In the genomic region with DNA sequence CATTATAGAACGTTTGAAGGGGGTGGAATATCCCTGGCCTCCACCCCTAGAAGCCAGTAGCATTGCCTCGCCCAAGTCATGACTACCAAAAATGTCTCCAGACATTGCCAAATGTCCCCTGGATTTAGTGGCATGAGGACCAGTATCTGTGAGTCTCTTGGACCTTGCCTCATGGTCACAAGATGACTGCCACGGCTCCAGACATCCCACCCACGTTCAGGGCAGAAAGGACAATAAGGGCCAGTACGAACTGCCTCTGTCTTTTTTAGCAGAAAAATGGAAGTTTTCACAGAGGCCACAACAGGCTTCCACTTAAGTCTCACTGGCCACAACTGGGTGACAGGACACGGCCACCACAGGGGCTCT, we compare ENCODE assay signal across 13 cellular contexts. TPM values are rescaled to one million over a fixed set of nuclear protein-coding genes. Genes with fewer than 3 reads are reported as not detected.
DNase-seq lines count a peak whose midpoint lies in the region; ATAC-seq and FAIRE-seq lines count a peak whose summit lies in the region.
"Had no signal": no experiment of that assay in that cellular context is flagged by ENCODE, and none has a peak within 500 bp of the region (broad histone marks: within the 10 kb centered on the region; RNA-seq: fewer than 3 reads in every experiment).

No MANE protein-coding gene starts in this region.

- H3K9ac ChIP-seq in stomach smooth muscle (ENCODE audit: low read length in 2 of 2), result peak overlapping the region in 1 of 2 donors; percentile 29

- DNase-seq in activated T-cell treated with anti-CD3 and anti-CD28 coated beads, Interleukin-2, amount 50 U/mL, for 72 hours, result no peak
- DNase-seq in activated T-cell treated with anti-CD3 and anti-CD28 coated beads, Interleukin-2, amount 50 U/mL, for 1 hour, result no peak
- DNase-seq in activated CD8-positive, alpha-beta T cell treated with anti-CD3 and anti-CD28 coated beads, Interleukin-2, amount 10 ng/mL, durations not matched to agents 7 days and 5 days, result no peak
- DNase-seq in immature natural killer cell, result no peak
- no peak for DNase-seq in frontal cortex (ENCODE audit: low spot score in 2 of 2)
- DNase-seq: anterior cingulate cortex, hippocampal formation, NCI-H2081 treated with DMSO at 0.1 percent for 48 hours, trophoblast cell had no signal

- ATAC-seq in activated T-cell treated with anti-CD3 and anti-CD28 coated beads, Interleukin-2, amount 50 U/mL, for 72 hours (replicated peaks in 1 of 2), result no peak
- ATAC-seq in activated CD8-positive, alpha-beta T cell treated with anti-CD3 and anti-CD28 coated beads, Interleukin-2, amount 10 ng/mL, durations not matched to agents 7 days and 5 days, result no peak
- no peak for ATAC-seq in GM19397 (IDR thresholded peaks at IDR 0.05; ENCODE audit: unreplicated experiment)
- no peak for ATAC-seq in HG03521 (IDR thresholded peaks at IDR 0.05; ENCODE audit: unreplicated experiment)

- POLR2A ChIA-PET in activated CD8-positive, alpha-beta T cell treated with anti-CD3 and anti-CD28 coated beads, Interleukin-2, amount 10 ng/mL, durations not matched to agents 7 days and 5 days (lab: Charles Lee), result interaction anchor here (1.2 kb wide), 1 partner anchor 45 kb away, joined by 3 read pairs; no protein-coding TSS in a partner anchor

- peak overlapping the region in 1 of 2 donors; percentile 63 for H3K4me3 ChIP-seq in stomach smooth muscle (ENCODE audit: low read length in 2 of 2)

- H3K4me1 Mint-ChIP-seq in activated T-cell treated with anti-CD3 and anti-CD28 coated beads, Interleukin-2, amount 50 U/mL, for 72 hours (ENCODE audit: low read depth), result peaks cover 85% of the 10 kb centered on the region
- peaks cover 85% of the 10 kb centered on the region for H3K4me1 Mint-ChIP-seq in activated CD8-positive, alpha-beta T cell treated with anti-CD3 and anti-CD28 coated beads, Interleukin-2, amount 10 ng/mL, durations not matched to agents 7 days and 5 days (ENCODE audit: low read depth)
- peaks cover 87 to 88% of the 10 kb centered on the region in 2 donors for H3K4me1 Mint-ChIP-seq in immature natural killer cell

- H3K9me3 ChIP-seq in stomach smooth muscle (ENCODE audit: control insufficient read depth in 2 of 2, low read length in 2 of 2), result no peaks in the 10 kb centered on the region

- H3K27me3 ChIP-seq in stomach smooth muscle (ENCODE audit: control insufficient read depth in 1 of 2, insufficient read depth in 2 of 2, low read length in 2 of 2), result no peaks in the 10 kb centered on the region

- peak overlapping the region; percentile 89 for H3K27ac ChIP-seq in stomach smooth muscle (ENCODE audit: low read length)

- peaks cover 27 to 29% of the 10 kb centered on the region in 2 donors for H3K36me3 ChIP-seq in stomach smooth muscle (ENCODE audit: control insufficient read depth in 2 of 2, insufficient read depth in 2 of 2, low read length in 2 of 2)

- H3K4me3 Mint-ChIP-seq in activated T-cell treated with anti-CD3 and anti-CD28 coated beads, Interleukin-2, amount 50 U/mL, for 72 hours, result peak overlapping the region; percentile 81 to 95
- no peak overlapping the region for H3K4me3 Mint-ChIP-seq in activated CD8-positive, alpha-beta T cell treated with anti-CD3 and anti-CD28 coated beads, Interleukin-2, amount 10 ng/mL, durations not matched to agents 7 days and 5 days
- peak overlapping the region; percentile 53 to 88 (median 80) for H3K4me3 Mint-ChIP-seq in immature natural killer cell

- H3K27ac Mint-ChIP-seq in activated T-cell treated with anti-CD3 and anti-CD28 coated beads, Interleukin-2, amount 50 U/mL, for 72 hours, result peak overlapping the region; percentile 64
- H3K27ac Mint-ChIP-seq in activated CD8-positive, alpha-beta T cell treated with anti-CD3 and anti-CD28 coated beads, Interleukin-2, amount 10 ng/mL, durations not matched to agents 7 days and 5 days, result peak overlapping the region; percentile 94
- H3K27ac Mint-ChIP-seq in immature natural killer cell, result peak overlapping the region; percentile 97 to 99 (median 99)
- H3K27ac Mint-ChIP-seq: progenitor cell of endocrine pancreas had no signal

- H3K27me3 Mint-ChIP-seq in activated T-cell treated with anti-CD3 and anti-CD28 coated beads, Interleukin-2, amount 50 U/mL, for 72 hours (ENCODE audit: low read depth), result no peaks in the 10 kb centered on the region
- H3K27me3 Mint-ChIP-seq in activated CD8-positive, alpha-beta T cell treated with anti-CD3 and anti-CD28 coated beads, Interleukin-2, amount 10 ng/mL, durations not matched to agents 7 days and 5 days (ENCODE audit: low read depth), result no peaks in the 10 kb centered on the region
- H3K27me3 Mint-ChIP-seq in immature natural killer cell (ENCODE audit: low read depth in 3 of 3), result peaks cover 87 to 93% (median 93%) of the 10 kb centered on the region in 3 donors
- H3K27me3 Mint-ChIP-seq: progenitor cell of endocrine pancreas had no signal

- H3K4me1 ChIP-seq in stomach smooth muscle (ENCODE audit: control insufficient read depth, insufficient read depth, low read length), result peaks cover 96% of the 10 kb centered on the region

- no peaks in the 10 kb centered on the region for H3K9me3 Mint-ChIP-seq in activated T-cell treated with anti-CD3 and anti-CD28 coated beads, Interleukin-2, amount 50 U/mL, for 72 hours
- no peaks in the 10 kb centered on the region for H3K9me3 Mint-ChIP-seq in activated CD8-positive, alpha-beta T cell treated with anti-CD3 and anti-CD28 coated beads, Interleukin-2, amount 10 ng/mL, durations not matched to agents 7 days and 5 days (ENCODE audit: insufficient read depth)
- H3K9me3 Mint-ChIP-seq in immature natural killer cell, result no peaks in the 10 kb centered on the region

- H3K36me3 Mint-ChIP-seq in activated T-cell treated with anti-CD3 and anti-CD28 coated beads, Interleukin-2, amount 50 U/mL, for 72 hours (ENCODE audit: insufficient read depth in 2 of 2), result peaks cover 14 to 30% of the 10 kb centered on the region in 2 donors
- peaks cover 86% of the 10 kb centered on the region for H3K36me3 Mint-ChIP-seq in activated CD8-positive, alpha-beta T cell treated with anti-CD3 and anti-CD28 coated beads, Interleukin-2, amount 10 ng/mL, durations not matched to agents 7 days and 5 days (ENCODE audit: low read depth)
- peaks cover 28 to 63% (median 30%) of the 10 kb centered on the region in 3 donors for H3K36me3 Mint-ChIP-seq in immature natural killer cell

- no peak for FAIRE-seq in frontal cortex (lab: Jason Lieb, UNC)

- CTCF ChIA-PET in activated CD8-positive, alpha-beta T cell treated with anti-CD3 and anti-CD28 coated beads, Interleukin-2, amount 10 ng/mL, durations not matched to agents 7 days and 5 days (lab: Charles Lee), result interaction anchor here (1.0 kb wide), 1 partner anchor 37 kb away, joined by 3 read pairs; no protein-coding TSS in a partner anchor

RNA-seq across cellular contexts. Expression of gene RBM38, which starts 5.4 kb away (rescaled TPM):
- total RNA-seq in activated T-cell treated with anti-CD3 and anti-CD28 coated beads, Interleukin-2, amount 50 U/mL, for 72 hours, result 10 to 100 TPM; 61.4 to 79.8 TPM
- total RNA-seq in activated CD8-positive, alpha-beta T cell treated with anti-CD3 and anti-CD28 coated beads, Interleukin-2, amount 10 ng/mL, durations not matched to agents 7 days and 5 days, result 10 to 100 TPM; 53.8 to 57.1 TPM
- 10 to 100 TPM; 43.6 to 89.1 (median 80.4) TPM for polyA plus RNA-seq in immature natural killer cell
- 10.6 TPM for total RNA-seq in frontal cortex

RNA-seq across cellular contexts. Expression of gene RAE1, which starts 45.6 kb away (rescaled TPM):
- total RNA-seq in activated T-cell treated with anti-CD3 and anti-CD28 coated beads, Interleukin-2, amount 50 U/mL, for 72 hours, result 10 to 100 TPM; 47.6 to 54.2 TPM
- total RNA-seq in activated CD8-positive, alpha-beta T cell treated with anti-CD3 and anti-CD28 coated beads, Interleukin-2, amount 10 ng/mL, durations not matched to agents 7 days and 5 days, result 10 to 100 TPM; 35.0 to 37.2 TPM
- polyA plus RNA-seq in immature natural killer cell, result 10 to 100 TPM; 35.7 to 54.5 (median 40.3) TPM
- 31.8 TPM for total RNA-seq in frontal cortex
